32 cellular contexts compared by ENCODE assay signal in the genomic region with DNA sequence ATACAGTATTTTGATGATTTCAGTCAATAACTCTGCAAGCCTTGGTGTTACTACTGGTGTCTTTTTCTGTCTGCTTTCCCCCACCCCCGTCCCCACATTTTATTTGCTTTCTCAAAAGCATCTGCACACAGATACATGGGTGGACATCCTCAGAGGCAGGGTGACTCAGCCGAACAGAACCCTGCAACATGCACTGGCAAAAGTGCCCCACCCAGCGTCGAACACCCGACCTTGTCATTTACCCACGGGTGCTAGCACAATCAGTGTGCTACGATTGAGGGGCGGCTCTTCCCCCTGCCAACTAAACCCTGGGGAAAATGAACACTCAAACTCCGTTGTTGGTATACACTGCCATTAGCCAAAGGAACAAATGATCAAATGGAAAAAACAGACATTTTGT.
DNase-seq lines count a peak whose midpoint lies in the region; ATAC-seq and TF ChIP-seq lines count a peak whose summit lies in the region.
"Had no signal": no experiment of that assay in that cellular context is flagged by ENCODE, and none has a peak within 500 bp of the region (broad histone marks: within the 10 kb centered on the region; RNA-seq: fewer than 3 reads in every experiment).

No MANE protein-coding gene starts in this region.

- H3K9me3 ChIP-seq in breast epithelium (peaks cover 5 to 9% of the 10 kb centered on the region in 2 donors), upper lobe of right lung (no peaks in the 10 kb centered on the region), sigmoid colon (no peaks in the 10 kb centered on the region)
- H3K9me3 ChIP-seq: colonic mucosa had no signal

- H3K27me3 Mint-ChIP-seq in MCF 10A (ENCODE audit: insufficient read depth, unreplicated experiment) = no peaks in the 10 kb centered on the region

- H3K9me3 Mint-ChIP-seq in MCF 10A (ENCODE audit: unreplicated experiment) = peaks cover 11% of the 10 kb centered on the region
- H3K9me3 Mint-ChIP-seq: natural killer cell treated with Interleukin-12 subunit alpha and Interleukin-12 subunit beta and Interleukin-15 and Interleukin-18, amount 100 ng/mL, for 72 hours had no signal

- TF ChIP-seq POLR2A in breast epithelium (IDR thresholded peaks at IDR 0.05) = no peak
- no peak for TF ChIP-seq POLR2A in sigmoid colon (IDR thresholded peaks at IDR 0.05)

- no peaks in the 10 kb centered on the region for H3K27me3 ChIP-seq in breast epithelium
- H3K27me3 ChIP-seq in upper lobe of right lung = no peaks in the 10 kb centered on the region
- H3K27me3 ChIP-seq in sigmoid colon = no peaks in the 10 kb centered on the region
- H3K27me3 ChIP-seq: colonic mucosa, heart left ventricle, SJSA1 had no signal

- peak; percentile 61 for ATAC-seq in upper lobe of right lung
- ATAC-seq: activated CD4-positive, alpha-beta T cell treated with anti-CD3 and anti-CD28 coated beads for 36 hours; activated naive CD4-positive, alpha-beta T cell treated with anti-CD3 and anti-CD28 coated beads, Interleukin-2, amount 50 U/mL, for 72 hours; effector memory CD8-positive, alpha-beta T cell; natural killer cell treated with Interleukin-12 subunit alpha and Interleukin-12 subunit beta and Interleukin-15 and Interleukin-18, amount 100 ng/mL, for 72 hours; Panc1; stimulated activated naive B cell treated with anti-CD40 and anti-IgM and Interleukin-4, amounts not matched to agents 10 μg/mL and 1 μg/mL and 100 μg/mL, for 72 hours had no signal

- H3K4me3 Mint-ChIP-seq in MCF 10A (ENCODE audit: unreplicated experiment) = no peak overlapping the region
- H3K4me3 Mint-ChIP-seq: activated CD4-positive, alpha-beta T cell treated with anti-CD3 and anti-CD28 coated beads for 36 hours; CD4-positive, alpha-beta T cell; effector memory CD8-positive, alpha-beta T cell; natural killer cell treated with Interleukin-12 subunit alpha and Interleukin-12 subunit beta and Interleukin-15 and Interleukin-18, amount 100 ng/mL, for 72 hours; stimulated activated naive B cell treated with anti-CD40 and anti-IgM and Interleukin-4, amounts not matched to agents 10 μg/mL and 1 μg/mL and 100 μg/mL, for 72 hours had no signal

- DNase-seq in MCF 10A (ENCODE audit: unreplicated experiment) (peak; percentile 56), breast epithelium (ENCODE audit: low spot score in 2 of 2) (no peak), NCI-H69 (lab: John Stamatoyannopoulos, UW) (peak; percentile 9), fibroblast of villous mesenchyme (ENCODE audit: low read depth) (peak; percentile 66), upper lobe of right lung (no peak), NCI-H510A treated with DMSO at 0.1 percent for 48 hours (lab: John Stamatoyannopoulos, UW) (no peak), sigmoid colon (no peak)
- DNase-seq in activated CD8-positive, alpha-beta memory T cell treated with anti-CD3 and anti-CD28 coated beads, Interleukin-2, amount 50 U/mL, for 4 hours = no peak
- DNase-seq: activated CD4-positive, alpha-beta T cell treated with anti-CD3 and anti-CD28 coated beads for 36 hours; activated effector memory CD4-positive, alpha-beta T cell treated with Interleukin-2 at 50 U/mL for 16 hours; anterior cingulate cortex; CD4-positive, alpha-beta T cell; colonic mucosa; effector memory CD8-positive, alpha-beta T cell; foreskin melanocyte; heart left ventricle; MM.1S; NCI-H1436; NCI-H2081; NCI-H2227 treated with DMSO at 0.1 percent for 48 hours; NCI-H526 treated with DMSO at 0.1 percent for 48 hours; small intestine; stimulated activated naive B cell treated with anti-CD40 and anti-IgM and Interleukin-4, amounts not matched to agents 10 μg/mL and 1 μg/mL and 100 μg/mL, for 72 hours; substantia nigra; T1000; trophoblast cell had no signal

- H3K36me3 Mint-ChIP-seq in MCF 10A (ENCODE audit: insufficient read depth, unreplicated experiment) = no peaks in the 10 kb centered on the region

- TF ChIP-seq EP300 in sigmoid colon (IDR thresholded peaks at IDR 0.05) = no peak

- H3K4me1 Mint-ChIP-seq in MCF 10A (ENCODE audit: insufficient read depth, unreplicated experiment) = peaks cover 5% of the 10 kb centered on the region

- H3K4me1 ChIP-seq in breast epithelium (no peaks in the 10 kb centered on the region), upper lobe of right lung (peaks cover 15% of the 10 kb centered on the region), sigmoid colon (peaks cover 0 to 24% (median 14%) of the 10 kb centered on the region in 4 donors)
- H3K4me1 ChIP-seq: colonic mucosa had no signal

- H3K27ac Mint-ChIP-seq in MCF 10A (ENCODE audit: low read depth, unreplicated experiment) = no peak overlapping the region
- H3K27ac Mint-ChIP-seq: activated CD4-positive, alpha-beta T cell treated with anti-CD3 and anti-CD28 coated beads for 36 hours; activated naive CD4-positive, alpha-beta T cell treated with anti-CD3 and anti-CD28 coated beads, Interleukin-2, amount 50 U/mL, for 72 hours; CD4-positive, alpha-beta T cell; effector memory CD8-positive, alpha-beta T cell; natural killer cell treated with Interleukin-12 subunit alpha and Interleukin-12 subunit beta and Interleukin-15 and Interleukin-18, amount 100 ng/mL, for 72 hours; stimulated activated naive B cell treated with anti-CD40 and anti-IgM and Interleukin-4, amounts not matched to agents 10 μg/mL and 1 μg/mL and 100 μg/mL, for 72 hours had no signal

- CTCF ChIA-PET in MCF 10A (lab: Yijun Ruan, JAX) = interaction anchor here (0.6 to 3.5 kb wide), 9 partner anchors 10 to 214 kb away, joined by 3 to 14 read pairs (median 3); no protein-coding TSS in a partner anchor

- peak; percentile 20 for TF ChIP-seq CTCF in MCF 10A (IDR thresholded peaks at IDR 0.05; ENCODE audit: unreplicated experiment)
- no peak for TF ChIP-seq CTCF in breast epithelium (IDR thresholded peaks at IDR 0.05)
- TF ChIP-seq CTCF in fibroblast of villous mesenchyme (IDR thresholded peaks at IDR 0.05; ENCODE audit: insufficient read depth, low read depth, low read length) = peak; percentile 40
- TF ChIP-seq CTCF in upper lobe of right lung (IDR thresholded peaks at IDR 0.05) = no peak
- no peak for TF ChIP-seq CTCF in sigmoid colon (IDR thresholded peaks at IDR 0.05)

- H3K4me3 ChIP-seq in breast epithelium = no peak overlapping the region
- H3K4me3 ChIP-seq in fibroblast of villous mesenchyme (ENCODE audit: low read depth, low read length) = no peak overlapping the region
- no peak overlapping the region for H3K4me3 ChIP-seq in upper lobe of right lung
- no peak overlapping the region for H3K4me3 ChIP-seq in sigmoid colon
- H3K4me3 ChIP-seq: colonic mucosa, heart left ventricle, SJSA1 had no signal

- no TSS peak for BruUV-seq in MCF 10A (replicated peaks; lab: Mats Ljungman, UMichigan)

- WGBS in sigmoid colon, 2 donors = 75 to 82% methylated on average over 9 of the region's 9 CpGs

- H3K36me3 ChIP-seq in breast epithelium (no peaks in the 10 kb centered on the region), upper lobe of right lung (no peaks in the 10 kb centered on the region), sigmoid colon (peaks cover 0 to 5% (median 1%) of the 10 kb centered on the region in 4 donors)
- H3K36me3 ChIP-seq: colonic mucosa had no signal

- intact Hi-C loops in MCF 10A (cut with micrococcal nuclease) (loop anchor here (1.0 kb wide), 3 partner anchors 116 to 213 kb away; no protein-coding TSS in a partner anchor), breast epithelium (cut with DNase I; ENCODE audit: low total_unique reads) (no loop called here), upper lobe of right lung (cut with DNase I) (no loop called here), sigmoid colon (cut with DNase I) (no loop called here)

- POLR2A ChIA-PET in MCF 10A (lab: Yijun Ruan, JAX) = interaction anchor here (0.6 to 2.9 kb wide), 5 partner anchors 8 to 1016 kb away, joined by 3 to 9 read pairs (median 5); a partner anchor contains a TSS

- H3K27ac ChIP-seq in breast epithelium (no peak overlapping the region), upper lobe of right lung (no peak overlapping the region), sigmoid colon (no peak overlapping the region)
- H3K27ac ChIP-seq: colonic mucosa, KMS-11, SJSA1, VCaP had no signal

Comparison
In these comparisons a context has a peak if more than half of its experiments do, and no peak if none do; other contexts are left out.
1. DNase-seq: peak in MCF 10A (single experiment), NCI-H69 (single experiment) and fibroblast of villous mesenchyme (single experiment); none in breast epithelium (0 of 2), upper lobe of right lung (single experiment), activated CD8-positive, alpha-beta memory T cell treated with anti-CD3 and anti-CD28 coated beads, Interleukin-2, amount 50 U/mL, for 4 hours (single experiment), NCI-H510A treated with DMSO at 0.1 percent for 48 hours (single experiment) and sigmoid colon (single experiment).
2. CTCF ChIP-seq: peak in MCF 10A (single experiment) and fibroblast of villous mesenchyme (single experiment); none in breast epithelium (0 of 3), upper lobe of right lung (single experiment) and sigmoid colon (0 of 4).